In the genomic region with DNA sequence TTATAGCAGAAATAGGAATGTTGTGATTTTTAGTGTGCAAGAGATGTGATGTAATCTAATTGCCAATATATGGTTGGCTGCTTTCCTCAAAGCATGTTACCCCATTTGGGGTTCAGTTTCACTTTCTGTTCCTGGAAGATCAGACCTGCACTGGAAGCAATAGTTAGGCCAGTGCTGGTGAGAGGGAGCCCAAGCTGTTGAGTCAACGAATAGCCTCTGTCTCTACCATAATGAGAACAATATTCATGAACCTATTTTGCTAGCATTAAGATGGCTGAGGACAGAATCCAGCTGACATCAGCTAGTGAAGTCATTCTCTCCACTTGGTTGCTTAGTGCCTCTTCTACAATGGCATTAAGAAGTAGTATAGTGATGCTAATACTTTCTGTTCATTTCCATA, we compare ENCODE assay signal across 12 cellular contexts.
DNase-seq lines count a peak whose midpoint lies in the region; ATAC-seq, FAIRE-seq and TF ChIP-seq lines count a peak whose summit lies in the region.
"Had no signal": no experiment of that assay in that cellular context is flagged by ENCODE, and none has a peak within 500 bp of the region (broad histone marks: within the 10 kb centered on the region; RNA-seq: fewer than 3 reads in every experiment).

No MANE protein-coding gene starts in this region.

- ATAC-seq in GM19467 (IDR thresholded peaks at IDR 0.05; ENCODE audit: unreplicated experiment), result peak; percentile 73

- H3K4me1 ChIP-seq in OCI-LY3 (ENCODE audit: low read length) (peaks cover 3% of the 10 kb centered on the region; the same call in 1 of the 2 replicates), thyroid gland (peaks cover under 1% of the 10 kb centered on the region in 2 donors)
- H3K4me1 ChIP-seq: esophagus muscularis mucosa had no signal

- no peak for FAIRE-seq in urothelium cell line (lab: Jason Lieb, UNC)

- H3K9ac ChIP-seq in OCI-LY3 (ENCODE audit: low read length), result no peak overlapping the region

- H3K4me2 ChIP-seq in OCI-LY3 (ENCODE audit: low read length), result peak overlapping the region; percentile 29

- no peak overlapping the region for H3K27ac ChIP-seq in OCI-LY3 (ENCODE audit: low read length)
- no peak overlapping the region for H3K27ac ChIP-seq in thyroid gland
- H3K27ac ChIP-seq: esophagus muscularis mucosa, VCaP had no signal

- DNase-seq in GM12865 (ENCODE audit: low read depth) (peak; percentile 42), kidney tubule cell (ENCODE audit: low spot score) (peak; percentile 37), urothelium cell line (ENCODE audit: low spot score) (no peak), NCI-H748 treated with DMSO at 0.1 percent for 48 hours (lab: John Stamatoyannopoulos, UW) (no peak), thyroid gland (no peak), NCI-H510A (lab: John Stamatoyannopoulos, UW) (no peak)
- DNase-seq: aorta had no signal

- H3K79me2 ChIP-seq in OCI-LY3 (ENCODE audit: low read length), result no peaks in the 10 kb centered on the region

- H4K20me1 ChIP-seq in OCI-LY3 (ENCODE audit: insufficient read depth, low read length), result no peaks in the 10 kb centered on the region

- H3K4me3 ChIP-seq in GM12865 (ENCODE audit: low read depth, low read length) (no peak overlapping the region), OCI-LY3 (ENCODE audit: low read length) (no peak overlapping the region), thyroid gland (replicated peaks in 1 of 3) (no peak overlapping the region)
- H3K4me3 ChIP-seq: esophagus muscularis mucosa, lung had no signal

- WGBS in thyroid gland, 2 donors, result 83 to 90% methylated on average over 1 of the region's 1 CpG

- H2AFZ ChIP-seq in OCI-LY3 (ENCODE audit: low read depth, low read length), result no peak overlapping the region

- TF ChIP-seq CTCF in GM12865 (IDR thresholded peaks at IDR 0.05; ENCODE audit: insufficient read depth, low read depth, low read length, missing control alignments) (no peak), OCI-LY3 (IDR thresholded peaks at IDR 0.05; ENCODE audit: low read depth, low read length) (no peak), thyroid gland (IDR thresholded peaks at IDR 0.05) (no peak)

- no peaks in the 10 kb centered on the region for H3K36me3 ChIP-seq in OCI-LY3 (replicated peaks; ENCODE audit: low read depth, low read length)
- H3K36me3 ChIP-seq in thyroid gland, result no peaks in the 10 kb centered on the region
- H3K36me3 ChIP-seq: esophagus muscularis mucosa had no signal

- H3K9me3 ChIP-seq in OCI-LY3 (ENCODE audit: insufficient read depth, low read length), result no peaks in the 10 kb centered on the region
- H3K9me3 ChIP-seq in thyroid gland, result no peaks in the 10 kb centered on the region

- no peaks in the 10 kb centered on the region for H3K27me3 ChIP-seq in OCI-LY3 (ENCODE audit: low read depth, low read length)
- H3K27me3 ChIP-seq in thyroid gland, result no peaks in the 10 kb centered on the region
- H3K27me3 ChIP-seq: esophagus muscularis mucosa had no signal

- intact Hi-C loops in thyroid gland (cut with DNase I), result no loop called here

- no peak for TF ChIP-seq POLR2A in thyroid gland (IDR thresholded peaks at IDR 0.05)

Comparison
In these comparisons a context has a peak if more than half of its experiments do, and no peak if none do; other contexts are left out.
1. DNase-seq: peak in GM12865 (single experiment) and kidney tubule cell (single experiment); none in urothelium cell line (single experiment), NCI-H748 treated with DMSO at 0.1 percent for 48 hours (single experiment), thyroid gland (0 of 2) and NCI-H510A (single experiment).